ENCODE assay signal across 1 cellular context in genomic region chr16:68079616-68080344, GRCh38.
TF ChIP-seq lines count a peak whose summit lies in the region.

No MANE protein-coding gene starts in this region.

TF ChIP-seq in HepG2, 621 proteins besides CTCF, POLR2A, EP300 and RAD21 (continued from another document and continues in another):
- TF ChIP-seq ZNF567 (CRISPR knock-in tag; IDR thresholded peaks at IDR 0.05; ENCODE audit: borderline replicate concordance), result no peak; the same call in 1 of the 2 replicates
- TF ChIP-seq ZNF850 (CRISPR knock-in tag; conservative IDR thresholded peaks at IDR 0.05), result no peak
- TF ChIP-seq ZNF740 (CRISPR knock-in tag; IDR thresholded peaks at IDR 0.05), result peak; percentile 93; the same call in 1 of the 2 replicates
- TF ChIP-seq MED13 (CRISPR knock-in tag; IDR thresholded peaks at IDR 0.05), result peak; percentile 89; the same call in 1 of the 2 replicates
- TF ChIP-seq KIAA2018 (CRISPR knock-in tag; IDR thresholded peaks at IDR 0.05; ENCODE audit: borderline replicate concordance), result no peak
- peak; percentile 89 for TF ChIP-seq GLI4 (CRISPR knock-in tag; IDR thresholded peaks at IDR 0.05; ENCODE audit: borderline replicate concordance)
- TF ChIP-seq MZF1 (CRISPR knock-in tag; IDR thresholded peaks at IDR 0.05; ENCODE audit: borderline replicate concordance), result peak; percentile 28; the same call in 1 of the 2 replicates
- TF ChIP-seq ZKSCAN1 (IDR thresholded peaks at IDR 0.05; ENCODE audit: low read length), result no peak
- TF ChIP-seq ZNF704 (CRISPR knock-in tag; IDR thresholded peaks at IDR 0.05; ENCODE audit: borderline replicate concordance), result 0 out of 2 replicates have a peak, but pooled peaks have one; percentile 78
- TF ChIP-seq GMEB1 (CRISPR knock-in tag; IDR thresholded peaks at IDR 0.05; ENCODE audit: borderline replicate concordance), result peak; percentile 56; the same call in 1 of the 2 replicates
- TF ChIP-seq ZNF382 (CRISPR knock-in tag; IDR thresholded peaks at IDR 0.05; ENCODE audit: borderline replicate concordance), result no peak
- peak; percentile 92 for TF ChIP-seq RERE (CRISPR knock-in tag; IDR thresholded peaks at IDR 0.05; ENCODE audit: low read depth)
- peak; percentile 96; the same call in 1 of the 2 replicates for TF ChIP-seq ZSCAN9 (CRISPR knock-in tag; IDR thresholded peaks at IDR 0.05; ENCODE audit: borderline replicate concordance)
- no peak for TF ChIP-seq ZFAT (CRISPR knock-in tag; conservative IDR thresholded peaks at IDR 0.05)
- TF ChIP-seq ZNF468 (CRISPR knock-in tag; IDR thresholded peaks at IDR 0.05), result 0 out of 2 replicates have a peak, but pooled peaks have one; percentile 39
- TF ChIP-seq PRDM15 (CRISPR knock-in tag; IDR thresholded peaks at IDR 0.05), result no peak
- TF ChIP-seq ZBTB20 (CRISPR knock-in tag; IDR thresholded peaks at IDR 0.05; ENCODE audit: borderline replicate concordance, low read depth), result peak; percentile 93; the same call in 1 of the 2 replicates
- TF ChIP-seq ZNF746 (CRISPR knock-in tag; IDR thresholded peaks at IDR 0.05), result peak; percentile 99
- no peak for TF ChIP-seq ZNF17 (CRISPR knock-in tag; IDR thresholded peaks at IDR 0.05)
- peak; percentile 83; the same call in 1 of the 2 replicates for TF ChIP-seq ZNF367 (CRISPR knock-in tag; IDR thresholded peaks at IDR 0.05; ENCODE audit: borderline replicate concordance)
- no peak; the same call in 1 of the 2 replicates for TF ChIP-seq ZNF512 (CRISPR knock-in tag; IDR thresholded peaks at IDR 0.05)
- peak; percentile 90; the same call in 1 of the 2 replicates for TF ChIP-seq ELF4 (CRISPR knock-in tag; IDR thresholded peaks at IDR 0.05; ENCODE audit: borderline replicate concordance)
- TF ChIP-seq ZNF550 (CRISPR knock-in tag; IDR thresholded peaks at IDR 0.05; ENCODE audit: borderline replicate concordance), result peak; percentile 75; the same call in 1 of the 2 replicates
- peak; percentile 77; the same call in 1 of the 2 replicates for TF ChIP-seq ZNF205 (CRISPR knock-in tag; IDR thresholded peaks at IDR 0.05)
- TF ChIP-seq ZNF768 (CRISPR knock-in tag; IDR thresholded peaks at IDR 0.05), result no peak; the same call in 1 of the 2 replicates
- peak; percentile 83; the same call in 1 of the 2 replicates for TF ChIP-seq ZNF703 (CRISPR knock-in tag; IDR thresholded peaks at IDR 0.05; ENCODE audit: borderline replicate concordance)
- TF ChIP-seq ZNF543 (CRISPR knock-in tag; IDR thresholded peaks at IDR 0.05), result peak; percentile 52; the same call in 1 of the 2 replicates
